8 cellular contexts compared by ENCODE assay signal in the genomic region with DNA sequence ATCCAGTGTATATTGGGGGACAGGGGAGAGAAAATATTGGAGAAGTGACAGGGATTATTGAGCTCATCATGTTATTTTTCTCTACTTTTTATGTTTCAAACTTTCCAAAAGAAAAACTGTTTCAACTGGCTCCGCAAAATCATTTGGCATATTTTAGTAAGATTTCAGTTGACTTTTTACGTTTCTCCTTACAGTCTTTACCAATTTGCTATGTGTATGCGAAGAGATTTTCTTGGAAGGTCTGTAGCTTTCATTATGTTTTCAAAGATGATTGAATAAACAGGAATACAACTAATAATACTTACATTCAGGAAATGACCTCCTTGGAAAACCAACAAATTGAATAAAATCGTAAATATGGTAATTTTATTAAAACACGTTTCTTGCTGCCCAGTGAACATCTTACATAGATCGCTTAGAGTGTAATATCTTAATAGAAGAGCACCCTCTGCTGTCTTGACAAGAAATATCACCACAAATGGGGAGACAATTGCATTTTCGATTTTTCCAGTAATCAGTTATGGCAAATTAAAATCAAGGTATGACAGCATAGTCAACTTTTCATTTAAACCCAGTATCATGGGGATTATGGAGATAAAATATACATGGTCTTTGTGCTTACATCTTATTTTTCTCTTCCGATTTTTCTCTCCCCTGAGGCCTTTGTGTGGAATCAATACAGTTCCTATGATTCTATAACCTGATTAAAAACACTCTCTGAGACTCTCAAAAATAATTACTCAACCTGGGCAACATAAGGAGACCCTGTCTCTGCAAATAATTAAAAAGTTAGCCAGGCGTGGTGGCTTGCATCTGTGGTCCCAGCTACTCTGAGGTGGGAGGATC. TPM values are rescaled to one million over a fixed set of nuclear protein-coding genes. Genes with fewer than 3 reads are reported as not detected.
DNase-seq lines count a peak whose midpoint lies in the region; ATAC-seq, FAIRE-seq and TF ChIP-seq lines count a peak whose summit lies in the region.

No MANE protein-coding gene starts in this region.

- H2BK120ac ChIP-seq in H1 (replicated peaks; ENCODE audit: low read depth, low read length), result no peak overlapping the region

- no peak overlapping the region for H4K5ac ChIP-seq in H1 (ENCODE audit: insufficient read length, low read depth, low read length)

- H3K23ac ChIP-seq in H1 (ENCODE audit: insufficient read length), result no peak overlapping the region

- no peak overlapping the region for H4K8ac ChIP-seq in H1 (ENCODE audit: extremely low read depth, insufficient read depth, low read length)

- H4K91ac ChIP-seq in H1 (replicated peaks; ENCODE audit: insufficient read length, low read length), result no peak overlapping the region

- no peak for TF ChIP-seq POLR2A in H1 (IDR thresholded peaks at IDR 0.05; ENCODE audit: control extremely low read depth in 1 of 2, low read depth in 2 of 2, low read length in 2 of 2)

- CTCF ChIA-PET in BJ (lab: Yijun Ruan, JAX), result interaction anchor here (0.6 to 4.3 kb wide), 18 partner anchors 9 to 421 kb away, joined by 3 to 53 read pairs (median 4); no protein-coding TSS in a partner anchor
- CTCF ChIA-PET in H1 (lab: Charles Lee; ENCODE audit: partially characterized antibody), result interaction anchor here (0.6 to 4.3 kb wide), 14 partner anchors 9 to 402 kb away, joined by 3 to 70 read pairs (median 3); no protein-coding TSS in a partner anchor

- H3K27me3 ChIP-seq in BJ (ENCODE audit: control insufficient read depth, insufficient read depth, low read length), result no peaks in the 10 kb centered on the region
- H3K27me3 ChIP-seq in H1 (replicated peaks in 1 of 4; ENCODE audit: control insufficient read depth in 3 of 4, extremely low read depth in 1 of 4, insufficient read depth in 3 of 4, low read length in 3 of 4), result no peaks in the 10 kb centered on the region

- no peak overlapping the region for H2BK20ac ChIP-seq in H1 (ENCODE audit: low read length)

- H3K79me2 ChIP-seq in H1 (ENCODE audit: control insufficient read depth in 1 of 2, insufficient read depth in 2 of 2, low read length in 2 of 2), result no peaks in the 10 kb centered on the region

- no peak overlapping the region for H2BK15ac ChIP-seq in H1 (ENCODE audit: low read length)

- no peaks in the 10 kb centered on the region for H3K9me3 Mint-ChIP-seq in neural crest cell
- peaks cover 13% of the 10 kb centered on the region for H3K9me3 Mint-ChIP-seq in stimulated activated effector memory CD8-positive, alpha-beta T cell treated with anti-CD3 and anti-CD28 coated beads, Interleukin-12 subunit alpha, Interleukin-12 subunit beta, amount 100 ng/mL, for 72 hours

- no peak for TF ChIP-seq EP300 in H1 (IDR thresholded peaks at IDR 0.05; ENCODE audit: borderline replicate concordance in 1 of 2, low read depth in 2 of 2, low read length in 2 of 2)

- H3K27ac Mint-ChIP-seq in neural crest cell (ENCODE audit: unreplicated experiment), result no peak overlapping the region
- no peak overlapping the region for H3K27ac Mint-ChIP-seq in stimulated activated effector memory CD8-positive, alpha-beta T cell treated with anti-CD3 and anti-CD28 coated beads, Interleukin-12 subunit alpha, Interleukin-12 subunit beta, amount 100 ng/mL, for 72 hours

- peak; percentile 67 to 69 for TF ChIP-seq RAD21 in H1 (IDR thresholded peaks at IDR 0.05 in 1 of 2, conservative IDR thresholded peaks at IDR 0.05 in 1 of 2; ENCODE audit: low read depth in 2 of 2, low read length in 2 of 2)

- H3K36me3 Mint-ChIP-seq in neural crest cell (ENCODE audit: low read depth), result no peaks in the 10 kb centered on the region
- no peaks in the 10 kb centered on the region for H3K36me3 Mint-ChIP-seq in stimulated activated effector memory CD8-positive, alpha-beta T cell treated with anti-CD3 and anti-CD28 coated beads, Interleukin-12 subunit alpha, Interleukin-12 subunit beta, amount 100 ng/mL, for 72 hours

- H3K9ac ChIP-seq in H1 (replicated peaks in 1 of 4; ENCODE audit: extremely low read depth in 1 of 4, low read depth in 3 of 4, low read length in 3 of 4), result no peak overlapping the region

- H3K27me3 Mint-ChIP-seq in neural crest cell (ENCODE audit: low read depth), result no peaks in the 10 kb centered on the region

- DNase-seq in BJ (ENCODE audit: low read depth), result peak; percentile 4
- DNase-seq in NCI-H460 (ENCODE audit: extremely low read depth, low read depth), result peak; percentile 22
- no peak for DNase-seq in H1 (ENCODE audit: low read depth in 1 of 2, low spot score in 2 of 2)
- DNase-seq in neural crest cell (ENCODE audit: low read depth, low spot score), result no peak
- no peak for DNase-seq in NCI-H2029 treated with DMSO at 0.1 percent for 48 hours (lab: John Stamatoyannopoulos, UW)
- DNase-seq in stimulated activated effector memory CD8-positive, alpha-beta T cell treated with anti-CD3 and anti-CD28 coated beads, Interleukin-12 subunit alpha, Interleukin-12 subunit beta, amount 100 ng/mL, for 72 hours (ENCODE audit: low spot score in 2 of 2), result no peak
- no peak for DNase-seq in stimulated activated CD4-positive, alpha-beta T cell treated with anti-CD3 and anti-CD28 coated beads, Interleukin-4, amount 100 ng/mL, for 24 hours

- H3K14ac ChIP-seq in H1 (ENCODE audit: insufficient read length), result no peak overlapping the region

- POLR2A ChIA-PET in BJ (lab: Charles Lee) (no interaction called here), H1 (lab: Charles Lee; ENCODE audit: partially characterized antibody) (no interaction called here)

- FAIRE-seq in H1 (lab: Jason Lieb, UNC), result peak; percentile 32

- ATAC-seq in GM21723 (IDR thresholded peaks at IDR 0.05; ENCODE audit: unreplicated experiment), result peak; percentile 60
- no peak for ATAC-seq in stimulated activated effector memory CD8-positive, alpha-beta T cell treated with anti-CD3 and anti-CD28 coated beads, Interleukin-12 subunit alpha, Interleukin-12 subunit beta, amount 100 ng/mL, for 72 hours

- no peak overlapping the region for H2AK5ac ChIP-seq in H1 (ENCODE audit: low read depth, low read length)

- no peaks in the 10 kb centered on the region for H3K23me2 ChIP-seq in H1 (ENCODE audit: low read depth, low read length)

- H3K27ac ChIP-seq in H1 (ENCODE audit: low read depth, low read length), result no peak overlapping the region

- H3K4me3 Mint-ChIP-seq in neural crest cell, result no peak overlapping the region
- no peak overlapping the region for H3K4me3 Mint-ChIP-seq in stimulated activated effector memory CD8-positive, alpha-beta T cell treated with anti-CD3 and anti-CD28 coated beads, Interleukin-12 subunit alpha, Interleukin-12 subunit beta, amount 100 ng/mL, for 72 hours

- WGBS in H1 (ENCODE audit: extremely low coverage in 1 of 2, insufficient coverage in 1 of 2, insufficient read length in 1 of 2, insufficient replicate concordance in 2 of 2, low coverage in 1 of 2, low lambda C conversion rate in 2 of 2, missing lambda C conversion rate in 1 of 2), 2 experiments, result 53% methylated on average over 9 of the region's 9 CpGs; no CpG with 5 or more reads in 1 of the 2 experiments

- TF ChIP-seq CTCF in BJ (IDR thresholded peaks at IDR 0.05; ENCODE audit: insufficient read depth, low read depth, low read length), result peak; percentile 49
- TF ChIP-seq CTCF in H1 (IDR thresholded peaks at IDR 0.05; ENCODE audit: control extremely low read depth in 1 of 3, insufficient read depth in 1 of 3, low read depth in 1 of 3, low read length in 3 of 3), result peak in 2 of 3 experiments; percentile 28 to 38; a peak in 2 of 4 replicates
- peak; percentile 74 for TF ChIP-seq CTCF in neural crest cell (conservative IDR thresholded peaks at IDR 0.05)

- H2BK12ac ChIP-seq in H1 (ENCODE audit: low read depth, low read length), result no peak overlapping the region

- H3K4me1 ChIP-seq in H1 (replicated peaks in 1 of 4; ENCODE audit: control insufficient read depth in 3 of 4, insufficient read depth in 4 of 4, low read length in 3 of 4), result no peaks in the 10 kb centered on the region

- H2AFZ ChIP-seq in H1 (ENCODE audit: low read length), result no peak overlapping the region

- no peak overlapping the region for H3K4me2 ChIP-seq in H1 (ENCODE audit: insufficient read depth in 1 of 2, low read depth in 2 of 2, low read length in 2 of 2)

- H3K18ac ChIP-seq in H1 (ENCODE audit: extremely low read depth, low read length), result no peak overlapping the region

- peaks cover 4% of the 10 kb centered on the region for H3K4me1 Mint-ChIP-seq in neural crest cell
- no peaks in the 10 kb centered on the region for H3K4me1 Mint-ChIP-seq in stimulated activated effector memory CD8-positive, alpha-beta T cell treated with anti-CD3 and anti-CD28 coated beads, Interleukin-12 subunit alpha, Interleukin-12 subunit beta, amount 100 ng/mL, for 72 hours

- H3K4me3 ChIP-seq in BJ (ENCODE audit: low read depth, low read length), result no peak overlapping the region
- no peak overlapping the region for H3K4me3 ChIP-seq in H1 (ENCODE audit: extremely low read depth in 1 of 4, insufficient read depth in 2 of 4, low read depth in 3 of 4, low read length in 4 of 4)

- no peaks in the 10 kb centered on the region for H3K79me1 ChIP-seq in H1 (ENCODE audit: low read depth, low read length)

- H3K9me3 ChIP-seq in H1 (ENCODE audit: insufficient read depth in 2 of 2, low read depth in 1 of 2, low read length in 1 of 2), result no peaks in the 10 kb centered on the region

- H3K4ac ChIP-seq in H1 (replicated peaks; ENCODE audit: insufficient read length, low read depth, low read length), result no peak overlapping the region

- no peaks in the 10 kb centered on the region for H3K36me3 ChIP-seq in BJ (ENCODE audit: control insufficient read depth, insufficient read depth, low read length)
- no peaks in the 10 kb centered on the region for H3K36me3 ChIP-seq in H1 (ENCODE audit: control insufficient read depth in 2 of 4, insufficient read depth in 4 of 4, low read length in 3 of 4)

- no peak overlapping the region for H3K56ac ChIP-seq in H1 (replicated peaks; ENCODE audit: insufficient read length, low read depth, low read length)

- H2BK5ac ChIP-seq in H1 (ENCODE audit: low read depth, low read length), result no peak overlapping the region

- H4K20me1 ChIP-seq in H1 (replicated peaks in 1 of 2; ENCODE audit: control insufficient read depth in 1 of 2, insufficient read depth in 2 of 2, low read length in 2 of 2), result no peaks in the 10 kb centered on the region

RNA-seq across cellular contexts. Expression of a gene that starts 43.1 kb away (rescaled TPM):
- polyA plus RNA-seq in BJ (2011; rRNA removed), result not detected in 2 replicates
- polyA minus RNA-seq in BJ (2011; rRNA and poly(A)+ RNA removed), result not detected in 2 replicates
- total RNA-seq in NCI-H460 (2014; rRNA removed; shearing (Covaris generic)), result not detected in 2 replicates
- polyA plus RNA-seq in NCI-H460 (2014; cell fraction: nucleus; rRNA removed), result not detected in 2 replicates
- not detected in 2 replicates for total RNA-seq in H1 (2021; fragmentation: NEBNext Ultra II Directional; extraction: Animal tissue kit (Norgen Biotek cat#: 25700))
- not detected in 2 replicates for polyA plus RNA-seq in H1 (2011; rRNA removed)
- not detected for polyA plus RNA-seq in H1 (2011; cell fraction: cytosol; rRNA removed)
- not detected for polyA plus RNA-seq in H1 (2011; cell fraction: nucleus; rRNA removed)
- not detected in 4 replicates for polyA plus RNA-seq in H1 (2012, experiment 1 of 2)
- polyA plus RNA-seq in H1 (2012, experiment 2 of 2), result not detected
- polyA plus RNA-seq in H1 (2013, experiment 1 of 2), result not detected
- polyA plus RNA-seq in H1 (2013, experiment 2 of 2), result not detected
- polyA minus RNA-seq in H1 (2011; rRNA and poly(A)+ RNA removed), result not detected in 2 replicates
- polyA minus RNA-seq in H1 (2011; cell fraction: cytosol; rRNA and poly(A)+ RNA removed), result not detected
- polyA minus RNA-seq in H1 (2011; cell fraction: nucleus; rRNA and poly(A)+ RNA removed), result not detected
- total RNA-seq in neural crest cell, result not detected in 2 replicates

Comparison
In these comparisons a context has a peak if more than half of its experiments do, and no peak if none do; other contexts are left out.
1. DNase-seq: peak in BJ (single experiment) and NCI-H460 (single experiment); none in H1 (0 of 2), neural crest cell (single experiment), NCI-H2029 treated with DMSO at 0.1 percent for 48 hours (single experiment), stimulated activated effector memory CD8-positive, alpha-beta T cell treated with anti-CD3 and anti-CD28 coated beads, Interleukin-12 subunit alpha, Interleukin-12 subunit beta, amount 100 ng/mL, for 72 hours (0 of 2) and stimulated activated CD4-positive, alpha-beta T cell treated with anti-CD3 and anti-CD28 coated beads, Interleukin-4, amount 100 ng/mL, for 24 hours (single experiment).
2. Peak in every context shown above with its lines, with median percentiles within 50 percentile points of each other: CTCF ChIP-seq.